ENCODE assay signal across 1 cellular context in genomic region chr1:21749859-21750468, GRCh38.
A peak's percentile ranks its signal among the peaks of the same experiment; 100 is the strongest.
TF ChIP-seq lines count a peak whose summit lies in the region.

No MANE protein-coding gene starts in this region.

TF ChIP-seq in K562, 482 proteins besides CTCF, POLR2A, EP300 and RAD21 (continued from another document and continues in another):
- 0 out of 4 replicates have a peak, but pooled peaks of 1 of the 2 experiments have one; percentile 53 for TF ChIP-seq MNT (conservative IDR thresholded peaks at IDR 0.05)
- no peak for TF ChIP-seq KDM2B (CRISPR knock-in tag; IDR thresholded peaks at IDR 0.05)
- no peak for TF ChIP-seq SREBF2 (CRISPR knock-in tag; IDR thresholded peaks at IDR 0.05)
- no peak for TF ChIP-seq BRF1 (IDR thresholded peaks at IDR 0.05; ENCODE audit: borderline replicate concordance, extremely low read depth, insufficient read length)
- TF ChIP-seq U2AF2 (optimal IDR thresholded peaks at IDR 0.05; ENCODE audit: low read depth, low read length): no peak
- no peak for TF ChIP-seq ZNF699 (CRISPR knock-in tag; IDR thresholded peaks at IDR 0.05; ENCODE audit: insufficient replicate concordance)
- TF ChIP-seq FOSL1 (tag; conservative IDR thresholded peaks at IDR 0.05): peak; percentile 77
- TF ChIP-seq ID3 (CRISPR knock-in tag; IDR thresholded peaks at IDR 0.05): no peak
- TF ChIP-seq ID3 (tag; IDR thresholded peaks at IDR 0.05): peak; percentile 72; the same call in 1 of the 2 replicates
- no peak for TF ChIP-seq CBX8 (IDR thresholded peaks at IDR 0.05; ENCODE audit: borderline replicate concordance, extremely low read depth, low read depth, low read length, poor library complexity, severe bottlenecking)
- no peak for TF ChIP-seq THAP7 (CRISPR knock-in tag; IDR thresholded peaks at IDR 0.05)
- no peak for TF ChIP-seq GABPB2 (CRISPR knock-in tag; conservative IDR thresholded peaks at IDR 0.05)
- no peak for TF ChIP-seq THRAP3 (IDR thresholded peaks at IDR 0.05; ENCODE audit: borderline replicate concordance)
- no peak for TF ChIP-seq CHCHD3 (CRISPR knock-in tag; IDR thresholded peaks at IDR 0.05)
- no peak for TF ChIP-seq TAF15 (IDR thresholded peaks at IDR 0.05; ENCODE audit: low read depth, low read length)
- no peak for TF ChIP-seq RBM34 (IDR thresholded peaks at IDR 0.05; ENCODE audit: borderline replicate concordance, insufficient read depth, low read length)
- no peak for TF ChIP-seq ZNF143 (CRISPR knock-in tag; IDR thresholded peaks at IDR 0.05)
- no peak for TF ChIP-seq MLX (CRISPR knock-in tag; conservative IDR thresholded peaks at IDR 0.05)
- no peak for TF ChIP-seq ZNF512 (tag; IDR thresholded peaks at IDR 0.05)
- no peak for TF ChIP-seq ZFP91 (CRISPR knock-in tag; IDR thresholded peaks at IDR 0.05)
- no peak for TF ChIP-seq POLR3A (IDR thresholded peaks at IDR 0.05; ENCODE audit: borderline replicate concordance, extremely low read depth, insufficient read depth, insufficient read length)
- no peak for TF ChIP-seq PYGO2 (tag; IDR thresholded peaks at IDR 0.05)
- no peak for TF ChIP-seq GTF3C2 (IDR thresholded peaks at IDR 0.05; ENCODE audit: borderline replicate concordance, extremely low read depth, insufficient read length)
- TF ChIP-seq SOX6 (IDR thresholded peaks at IDR 0.05): peak; percentile 93
- no peak for TF ChIP-seq PCBP2 (IDR thresholded peaks at IDR 0.05; ENCODE audit: low read depth, low read length, poor library complexity, severe bottlenecking)
- TF ChIP-seq MCM3 (IDR thresholded peaks at IDR 0.05): no peak
- TF ChIP-seq POLR2AphosphoS5 (IDR thresholded peaks at IDR 0.05; ENCODE audit: control insufficient read depth, insufficient read depth, low read depth, low read length): peak; percentile 91; the same call in 1 of the 2 replicates
- peak; percentile 88 for TF ChIP-seq NFIC (IDR thresholded peaks at IDR 0.05)
- no peak for TF ChIP-seq PRPF4 (IDR thresholded peaks at IDR 0.05; ENCODE audit: insufficient read depth, low read depth, low read length, poor library complexity, severe bottlenecking)
- no peak for TF ChIP-seq ZBED1 (IDR thresholded peaks at IDR 0.05)
- TF ChIP-seq LEF1 (IDR thresholded peaks at IDR 0.05): peak; percentile 73; the same call in 1 of the 2 replicates
- TF ChIP-seq ZNF778 (CRISPR knock-in tag; IDR thresholded peaks at IDR 0.05): no peak
- TF ChIP-seq ZNF764 (CRISPR knock-in tag; IDR thresholded peaks at IDR 0.05; ENCODE audit: low read depth): no peak
- TF ChIP-seq ZNF75A (CRISPR knock-in tag; IDR thresholded peaks at IDR 0.05): no peak
- TF ChIP-seq NFIX (CRISPR knock-in tag; IDR thresholded peaks at IDR 0.05; ENCODE audit: low read depth): no peak
- peak; percentile 80 for TF ChIP-seq JUND (IDR thresholded peaks at IDR 0.05; ENCODE audit: borderline replicate concordance, low read depth, low read length)
- TF ChIP-seq JUND (tag; IDR thresholded peaks at IDR 0.05; ENCODE audit: borderline replicate concordance, low read depth, low read length): no peak; the same call in 2 of the 3 replicates
- TF ChIP-seq ATF7 (IDR thresholded peaks at IDR 0.05): peak; percentile 61
- no peak for TF ChIP-seq SIX5 (IDR thresholded peaks at IDR 0.05; ENCODE audit: borderline replicate concordance in 1 of 2, insufficient read depth in 1 of 2, low read depth in 1 of 2, low read length in 2 of 2)
- peak; percentile 69 for TF ChIP-seq MYC (IDR thresholded peaks at IDR 0.05; ENCODE audit: low read depth, low read length)
- no peak for TF ChIP-seq MYC (CRISPR knock-in tag; IDR thresholded peaks at IDR 0.05; ENCODE audit: borderline replicate concordance, low read depth)
- TF ChIP-seq TCFL5 (CRISPR knock-in tag; conservative IDR thresholded peaks at IDR 0.05): no peak
- peak; percentile 51; the same call in 1 of the 2 replicates for TF ChIP-seq TSC22D4 (tag; IDR thresholded peaks at IDR 0.05)
- no peak for TF ChIP-seq ZNF696 (CRISPR knock-in tag; conservative IDR thresholded peaks at IDR 0.05)
- no peak for TF ChIP-seq ZNF707 (CRISPR knock-in tag; conservative IDR thresholded peaks at IDR 0.05)
- no peak for TF ChIP-seq USF1 (CRISPR knock-in tag; IDR thresholded peaks at IDR 0.05)
- TF ChIP-seq HEY1 (CRISPR knock-in tag; IDR thresholded peaks at IDR 0.05; ENCODE audit: borderline replicate concordance): no peak
- TF ChIP-seq EZH2 (IDR thresholded peaks at IDR 0.05; ENCODE audit: borderline replicate concordance, low read depth, low read length): no peak
- TF ChIP-seq HDAC8 (tag; IDR thresholded peaks at IDR 0.05): no peak
- TF ChIP-seq TCF15 (CRISPR knock-in tag; IDR thresholded peaks at IDR 0.05): no peak
- no peak for TF ChIP-seq OTX1 (CRISPR knock-in tag; IDR thresholded peaks at IDR 0.05)
- TF ChIP-seq BRF2 (IDR thresholded peaks at IDR 0.05; ENCODE audit: borderline replicate concordance, insufficient read depth, insufficient read length): no peak
- no peak for TF ChIP-seq SIN3A (IDR thresholded peaks at IDR 0.05; ENCODE audit: borderline replicate concordance in 2 of 2, control insufficient read depth in 1 of 2, low read depth in 2 of 2, low read length in 2 of 2)
- TF ChIP-seq NONO (IDR thresholded peaks at IDR 0.05; ENCODE audit: low read depth in 2 of 2, low read length in 1 of 2): no peak
- TF ChIP-seq PML (IDR thresholded peaks at IDR 0.05; ENCODE audit: low read length): peak; percentile 88
- TF ChIP-seq CREBBP (IDR thresholded peaks at IDR 0.05; ENCODE audit: low read depth, low read length): no peak
- TF ChIP-seq ZBTB2 (IDR thresholded peaks at IDR 0.05): peak; percentile 78; the same call in 1 of the 2 replicates
- TF ChIP-seq ZNF311 (CRISPR knock-in tag; IDR thresholded peaks at IDR 0.05): no peak; the same call in 1 of the 2 replicates
- peak; percentile 94 for TF ChIP-seq NCOR1 (IDR thresholded peaks at IDR 0.05)
- TF ChIP-seq PHB (CRISPR knock-in tag; IDR thresholded peaks at IDR 0.05): no peak
